In genomic region chr6:30914854-30915590, GRCh38 we compare ENCODE assay signal across 6 cellular contexts. TPM values are rescaled to one million over a fixed set of nuclear protein-coding genes. Genes with fewer than 3 reads are reported as not detected.
DNase-seq lines count a peak whose midpoint lies in the region; ATAC-seq lines count a peak whose summit lies in the region.

No MANE protein-coding gene starts in this region.

- H3K4me3 Mint-ChIP-seq in T-helper 2 cell treated with Interferon-gamma antibody and Interleukin-4, amounts not matched to agents 5 μg/mL and 100 μg/mL, for 36 hours, result peak overlapping the region; percentile 86

- peaks cover 25% of the 10 kb centered on the region for H3K4me1 Mint-ChIP-seq in T-helper 2 cell treated with Interferon-gamma antibody and Interleukin-4, amounts not matched to agents 5 μg/mL and 100 μg/mL, for 36 hours (ENCODE audit: low read depth)

- H3K36me3 ChIP-seq in esophagus (ENCODE audit: control insufficient read depth in 2 of 2, insufficient read depth in 2 of 2, low read length in 1 of 2), result peaks cover 0 to 21% of the 10 kb centered on the region in 2 donors

- peak overlapping the region; percentile 91 to 97 for H3K27ac ChIP-seq in esophagus (ENCODE audit: low read depth in 2 of 2, low read length in 1 of 2)

- ATAC-seq in HG03439 (IDR thresholded peaks at IDR 0.05; ENCODE audit: unreplicated experiment), result no peak

- no peaks in the 10 kb centered on the region for H3K9me3 Mint-ChIP-seq in T-helper 2 cell treated with Interferon-gamma antibody and Interleukin-4, amounts not matched to agents 5 μg/mL and 100 μg/mL, for 36 hours

- peaks cover 28% of the 10 kb centered on the region for H3K36me3 Mint-ChIP-seq in T-helper 2 cell treated with Interferon-gamma antibody and Interleukin-4, amounts not matched to agents 5 μg/mL and 100 μg/mL, for 36 hours (ENCODE audit: low read depth)

- peaks cover 0 to 2% of the 10 kb centered on the region in 2 donors for H3K4me1 ChIP-seq in esophagus (ENCODE audit: control insufficient read depth in 2 of 2, insufficient read depth in 2 of 2, low read length in 1 of 2)

- WGBS in esophagus, 2 donors, result 30 to 37% methylated on average over 17 of the region's 17 CpGs

- no peaks in the 10 kb centered on the region for H3K27me3 ChIP-seq in esophagus (ENCODE audit: control insufficient read depth in 1 of 2, insufficient read depth in 2 of 2, low read length in 2 of 2)

- no peak for DNase-seq in T-helper 2 cell treated with Interferon-gamma antibody and Interleukin-4, amounts not matched to agents 5 μg/mL and 100 μg/mL, for 36 hours (ENCODE audit: low spot score)
- DNase-seq in T-helper 2 cell (no peak), NCI-H2171 (lab: John Stamatoyannopoulos, UW) (no peak)
- DNase-seq in stimulated activated CD8-positive, alpha-beta memory T cell treated with anti-CD3 and anti-CD28 coated beads, Interleukin-4, amount 100 ng/mL, for 48 hours, result peak; percentile 40

- H3K4me3 ChIP-seq in esophagus (ENCODE audit: low read depth in 1 of 2, low read length in 2 of 2), result peak overlapping the region; percentile 57 to 58

- no peaks in the 10 kb centered on the region for H3K9me3 ChIP-seq in esophagus (ENCODE audit: control insufficient read depth in 2 of 2, insufficient read depth in 1 of 2, low read depth in 1 of 2, low read length in 1 of 2)

- peak overlapping the region; percentile 87 for H3K27ac Mint-ChIP-seq in T-helper 2 cell treated with Interferon-gamma antibody and Interleukin-4, amounts not matched to agents 5 μg/mL and 100 μg/mL, for 36 hours

- no peaks in the 10 kb centered on the region for H3K27me3 Mint-ChIP-seq in T-helper 2 cell treated with Interferon-gamma antibody and Interleukin-4, amounts not matched to agents 5 μg/mL and 100 μg/mL, for 36 hours (ENCODE audit: low read depth)

RNA-seq across cellular contexts. Expression of gene VARS2, which starts 1.0 kb away (rescaled TPM):
- polyA plus RNA-seq in esophagus, result 10 to 100 TPM; 30.0 to 81.5 TPM

RNA-seq across cellular contexts. Expression of gene GTF2H4, which starts 7.0 kb away (rescaled TPM):
- polyA plus RNA-seq in esophagus, result 10 to 100 TPM; 20.6 to 32.0 TPM

RNA-seq across cellular contexts. Expression of gene SFTA2, which starts 16.9 kb away (rescaled TPM):
- 100 to 1,000 TPM; 130 to 421 TPM for polyA plus RNA-seq in esophagus

RNA-seq across cellular contexts. Expression of gene MUCL3, which starts 25.8 kb away (rescaled TPM):
- 10 to 100 TPM in 1 of 2 donors, 1 to 10 TPM in 1; 5.2 to 17.8 TPM for polyA plus RNA-seq in esophagus

RNA-seq across cellular contexts. Expression of gene DDR1, which starts 30.7 kb away (rescaled TPM):
- polyA plus RNA-seq in esophagus, result 100 to 1,000 TPM; 102 to 136 TPM
